Comparison of ENCODE assay signal across 22 cellular contexts in genomic region chr1:87591492-87591891, GRCh38.
DNase-seq lines count a peak whose midpoint lies in the region; ATAC-seq and TF ChIP-seq lines count a peak whose summit lies in the region.
"Had no signal": no experiment of that assay in that cellular context is flagged by ENCODE, and none has a peak within 500 bp of the region (broad histone marks: within the 10 kb centered on the region; RNA-seq: fewer than 3 reads in every experiment).

No MANE protein-coding gene starts in this region.

- H3K9me3 ChIP-seq in MM.1S (replicated peaks; ENCODE audit: insufficient read depth, low read length) (no peaks in the 10 kb centered on the region), OCI-LY3 (ENCODE audit: insufficient read depth, low read length) (no peaks in the 10 kb centered on the region), neuronal stem cell (replicated peaks in 1 of 2; ENCODE audit: control insufficient read depth in 2 of 2, insufficient read depth in 1 of 2, low read depth in 1 of 2, low read length in 2 of 2) (no peaks in the 10 kb centered on the region)
- H3K9me3 ChIP-seq: A549; BE2C; BLaER1 treated with 17β-estradiol and CSF1 and Interleukin-3, amounts not matched to agents 10 nM and 100 nM; HAP-1 had no signal

- no peaks in the 10 kb centered on the region for H3K79me1 ChIP-seq in neuronal stem cell (ENCODE audit: low read depth, low read length)

- H3K9ac ChIP-seq in MM.1S (ENCODE audit: low read length) (no peak overlapping the region), OCI-LY3 (ENCODE audit: low read length) (no peak overlapping the region), neuronal stem cell (ENCODE audit: low read depth, low read length, poor library complexity) (no peak overlapping the region)
- H3K9ac ChIP-seq: BLaER1 treated with 17β-estradiol and CSF1 and Interleukin-3, amounts not matched to agents 10 nM and 100 nM; GM23248 had no signal

- H3K23ac ChIP-seq in neuronal stem cell (ENCODE audit: low read depth, low read length, poor library complexity), result no peak overlapping the region

- H4K91ac ChIP-seq in neuronal stem cell (ENCODE audit: low read depth, low read length, poor library complexity), result no peak overlapping the region

- WGBS in neuronal stem cell (ENCODE audit: extremely low coverage in 2 of 2, insufficient read length in 2 of 2, insufficient replicate concordance in 1 of 2), 2 donors, result no CpG with 5 or more reads among the region's 6 CpGs

- H3K27ac ChIP-seq in GM23338 (ENCODE audit: low read depth), result no peak overlapping the region
- peak overlapping the region; percentile 52; the same call in 1 of the 2 replicates for H3K27ac ChIP-seq in MM.1S (ENCODE audit: low read length)
- H3K27ac ChIP-seq in OCI-LY3 (ENCODE audit: low read length), result no peak overlapping the region
- H3K27ac ChIP-seq in neuronal stem cell (replicated peaks; ENCODE audit: low read length), result no peak overlapping the region
- H3K27ac ChIP-seq: A549; BLaER1 treated with 17β-estradiol and CSF1 and Interleukin-3, amounts not matched to agents 10 nM and 100 nM; GM23248 had no signal

- no peaks in the 10 kb centered on the region for H3K36me3 Mint-ChIP-seq in GM23338 (ENCODE audit: low read depth)
- H3K36me3 Mint-ChIP-seq: CD14-positive monocyte; CD8-positive, alpha-beta memory T cell had no signal

- ATAC-seq in GM23338, result no peak
- ATAC-seq: A549 had no signal

- H3K36me3 ChIP-seq in GM23338 (ENCODE audit: insufficient read depth) (no peaks in the 10 kb centered on the region), MM.1S (replicated peaks; ENCODE audit: insufficient read depth, low read length) (no peaks in the 10 kb centered on the region), OCI-LY3 (replicated peaks; ENCODE audit: low read depth, low read length) (no peaks in the 10 kb centered on the region), neuronal stem cell (replicated peaks in 1 of 2; ENCODE audit: control insufficient read depth in 2 of 2, insufficient read depth in 2 of 2, low read length in 2 of 2) (no peaks in the 10 kb centered on the region)
- H3K36me3 ChIP-seq: BE2C; BLaER1 treated with 17β-estradiol and CSF1 and Interleukin-3, amounts not matched to agents 10 nM and 100 nM; HAP-1 had no signal

- peak overlapping the region; percentile 7 for H3K18ac ChIP-seq in neuronal stem cell (ENCODE audit: low read length)

- no peaks in the 10 kb centered on the region for H4K20me1 ChIP-seq in GM23338 (replicated peaks; ENCODE audit: insufficient read depth)
- no peaks in the 10 kb centered on the region for H4K20me1 ChIP-seq in MM.1S (ENCODE audit: insufficient read depth, low read length)
- H4K20me1 ChIP-seq in OCI-LY3 (ENCODE audit: insufficient read depth, low read length), result peaks cover 8% of the 10 kb centered on the region; the same call in 1 of the 2 replicates
- H4K20me1 ChIP-seq: BLaER1 treated with 17β-estradiol and CSF1 and Interleukin-3, amounts not matched to agents 10 nM and 100 nM had no signal

- no peak overlapping the region for H3K4me3 ChIP-seq in GM23338
- H3K4me3 ChIP-seq in MM.1S (ENCODE audit: low read length), result no peak overlapping the region
- H3K4me3 ChIP-seq in OCI-LY3 (ENCODE audit: low read length), result peak overlapping the region; percentile 31; the same call in 1 of the 2 replicates
- no peak overlapping the region for H3K4me3 ChIP-seq in neuronal stem cell (ENCODE audit: low read length in 2 of 2)
- H3K4me3 ChIP-seq: A549; BLaER1 treated with 17β-estradiol and CSF1 and Interleukin-3, amounts not matched to agents 10 nM and 100 nM; GM23248; HAP-1 had no signal

- TF ChIP-seq CTCF in GM23338 (conservative IDR thresholded peaks at IDR 0.05; ENCODE audit: low read depth in 2 of 2), result no peak
- TF ChIP-seq CTCF in MM.1S (IDR thresholded peaks at IDR 0.05; ENCODE audit: low read length), result no peak
- no peak for TF ChIP-seq CTCF in OCI-LY3 (IDR thresholded peaks at IDR 0.05; ENCODE audit: low read depth, low read length)

- H3K14ac ChIP-seq in neuronal stem cell (ENCODE audit: low read length), result no peak overlapping the region

- H3K4me1 ChIP-seq in GM23338 (ENCODE audit: insufficient read depth) (no peaks in the 10 kb centered on the region), MM.1S (ENCODE audit: low read length) (peaks cover 75% of the 10 kb centered on the region), OCI-LY3 (ENCODE audit: low read length) (peaks cover 65% of the 10 kb centered on the region), neuronal stem cell (ENCODE audit: control insufficient read depth in 2 of 2, insufficient read depth in 1 of 2, low read depth in 1 of 2, low read length in 2 of 2) (no peaks in the 10 kb centered on the region)
- H3K4me1 ChIP-seq: A549, BE2C had no signal

- H3K27me3 Mint-ChIP-seq in GM23338 (ENCODE audit: insufficient read depth, low read depth, poor library complexity), result peaks cover 2% of the 10 kb centered on the region
- H3K27me3 Mint-ChIP-seq: CD4-positive, alpha-beta T cell had no signal

- H3K79me2 ChIP-seq in GM23338 (replicated peaks; ENCODE audit: insufficient read depth), result no peaks in the 10 kb centered on the region
- no peaks in the 10 kb centered on the region for H3K79me2 ChIP-seq in MM.1S (ENCODE audit: low read length)
- H3K79me2 ChIP-seq in OCI-LY3 (ENCODE audit: low read length), result no peaks in the 10 kb centered on the region

- no peaks in the 10 kb centered on the region for H3K9me2 ChIP-seq in GM23338 (ENCODE audit: insufficient read depth)
- no peaks in the 10 kb centered on the region for H3K9me2 ChIP-seq in MM.1S (replicated peaks; ENCODE audit: insufficient read depth, low read length)

- no peak overlapping the region for H3K4ac ChIP-seq in neuronal stem cell (ENCODE audit: low read length)

- H2BK5ac ChIP-seq in neuronal stem cell (ENCODE audit: low read length), result no peak overlapping the region

- no peak overlapping the region for H2BK15ac ChIP-seq in neuronal stem cell (ENCODE audit: low read length)

- no peaks in the 10 kb centered on the region for H3K9me3 Mint-ChIP-seq in GM23338
- H3K9me3 Mint-ChIP-seq: CD4-positive, alpha-beta T cell had no signal

- no peak overlapping the region for H2AK5ac ChIP-seq in neuronal stem cell (ENCODE audit: low read depth, low read length)

- no peaks in the 10 kb centered on the region for H3F3A ChIP-seq in GM23338 (replicated peaks; ENCODE audit: low read depth)
- H3F3A ChIP-seq in MM.1S (ENCODE audit: insufficient read depth, low read length), result peaks cover 48% of the 10 kb centered on the region

- H2BK12ac ChIP-seq in neuronal stem cell (ENCODE audit: low read length), result no peak overlapping the region

- no peak overlapping the region for H3K4me2 ChIP-seq in GM23338
- no peak overlapping the region for H3K4me2 ChIP-seq in MM.1S (ENCODE audit: low read depth, low read length)
- H3K4me2 ChIP-seq in OCI-LY3 (ENCODE audit: low read length), result peak overlapping the region; percentile 60
- H3K4me2 ChIP-seq in neuronal stem cell (ENCODE audit: insufficient read depth, low read length, poor library complexity, severe bottlenecking), result no peak overlapping the region
- H3K4me2 ChIP-seq: A549; BLaER1 treated with 17β-estradiol and CSF1 and Interleukin-3, amounts not matched to agents 10 nM and 100 nM had no signal

- H3K4me3 Mint-ChIP-seq in GM23338, result no peak overlapping the region
- H3K4me3 Mint-ChIP-seq: CD4-positive, alpha-beta T cell; CD8-positive, alpha-beta memory T cell had no signal

- H3K27ac Mint-ChIP-seq in GM23338, result no peak overlapping the region
- H3K27ac Mint-ChIP-seq: CD4-positive, alpha-beta T cell; CD8-positive, alpha-beta memory T cell had no signal

- H3K27me3 ChIP-seq in GM23338 (ENCODE audit: insufficient read depth) (no peaks in the 10 kb centered on the region), MM.1S (replicated peaks; ENCODE audit: insufficient read depth, low read length) (no peaks in the 10 kb centered on the region), OCI-LY3 (ENCODE audit: low read depth, low read length) (peaks cover 48% of the 10 kb centered on the region), neuronal stem cell (ENCODE audit: control insufficient read depth in 3 of 3, insufficient read depth in 3 of 3, low read depth in 1 of 3, low read length in 3 of 3) (no peaks in the 10 kb centered on the region)
- H3K27me3 ChIP-seq: BE2C; BLaER1 treated with 17β-estradiol and CSF1 and Interleukin-3, amounts not matched to agents 10 nM and 100 nM had no signal

- H2AFZ ChIP-seq in GM23338 (0 out of 2 replicates have a peak overlapping the region, but pooled peaks have one; percentile 14), MM.1S (ENCODE audit: low read length) (no peak overlapping the region), OCI-LY3 (ENCODE audit: low read depth, low read length) (no peak overlapping the region), neuronal stem cell (ENCODE audit: low read length) (no peak overlapping the region)
- H2AFZ ChIP-seq: GM23248 had no signal

- no peak for DNase-seq in GM23338 (ENCODE audit: low spot score)
- no peak for DNase-seq in MM.1S
- DNase-seq in neuronal stem cell (ENCODE audit: low spot score), result no peak
- DNase-seq in effector CD8-positive, alpha-beta T cell (lab: John Stamatoyannopoulos, UW), result no peak
- DNase-seq in HCEC 1CT, result no peak
- DNase-seq in H4 (ENCODE audit: low spot score), result no peak
- DNase-seq: 8988T; ACHN; AML-193; BE2C; CD4-positive, alpha-beta T cell; CD8-positive, alpha-beta memory T cell; DMS 273 treated with DMSO at 0.1 percent for 48 hours; DMS79; EL; GDM1; GM23248 had no signal

- no peak overlapping the region for H4K8ac ChIP-seq in neuronal stem cell (ENCODE audit: low read depth, low read length)

- H3K4me1 Mint-ChIP-seq in GM23338, result no peaks in the 10 kb centered on the region
- H3K4me1 Mint-ChIP-seq: CD8-positive, alpha-beta memory T cell had no signal

- H2BK120ac ChIP-seq in neuronal stem cell (ENCODE audit: low read depth, low read length), result no peak overlapping the region

TF ChIP-seq in GM23338, 12 proteins besides CTCF, POLR2A, EP300 and RAD21:
- no peak for TF ChIP-seq EZH2 (IDR thresholded peaks at IDR 0.05; ENCODE audit: low read depth, unreplicated experiment)
- no peak for TF ChIP-seq CREB1 (CRISPR knock-in tag; IDR thresholded peaks at IDR 0.05; ENCODE audit: low read depth)
